ENCODE assay signal across 9 cellular contexts in the genomic region with DNA sequence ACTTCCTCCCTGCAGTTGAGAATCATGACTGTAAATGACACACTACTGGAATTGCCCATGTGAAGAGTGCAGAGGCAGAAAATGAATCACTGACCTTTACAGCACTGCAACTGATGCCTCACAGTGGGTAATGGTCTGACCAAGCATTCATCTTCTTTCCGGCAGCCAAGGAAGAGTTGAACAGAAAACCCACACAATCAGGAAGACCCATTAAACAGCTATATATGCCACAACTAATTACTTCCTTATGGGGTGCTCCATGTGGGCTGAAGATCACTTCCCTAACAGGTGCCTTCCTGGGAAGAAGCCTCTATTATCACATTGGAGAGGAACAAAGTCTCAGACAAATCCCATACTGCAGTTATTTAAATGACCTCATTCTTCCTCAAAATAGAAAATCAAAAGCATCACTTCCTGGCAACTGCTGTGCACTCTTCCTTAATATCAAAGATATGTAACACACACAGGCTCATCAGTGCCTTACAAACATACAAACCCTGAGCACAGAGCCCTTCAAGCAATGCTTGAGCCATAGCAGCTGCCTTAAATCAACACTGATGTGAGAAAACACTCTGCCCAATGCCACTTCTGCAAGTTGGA. TPM values are rescaled to one million over a fixed set of nuclear protein-coding genes. Genes with fewer than 3 reads are reported as not detected.
DNase-seq lines count a peak whose midpoint lies in the region; ATAC-seq, FAIRE-seq and TF ChIP-seq lines count a peak whose summit lies in the region.
"Had no signal": no experiment of that assay in that cellular context is flagged by ENCODE, and none has a peak within 500 bp of the region (broad histone marks: within the 10 kb centered on the region; RNA-seq: fewer than 3 reads in every experiment).

No MANE protein-coding gene starts in this region.

- H3K27ac Mint-ChIP-seq in Calu3 (ENCODE audit: unreplicated experiment) = no peak overlapping the region

- no peaks in the 10 kb centered on the region for H4K20me1 ChIP-seq in GM23248 (ENCODE audit: insufficient read depth)

- peaks cover 29% of the 10 kb centered on the region for H3K4me1 ChIP-seq in GM23248 (ENCODE audit: insufficient read depth)

- H3K4me3 ChIP-seq in GM23248 (no peak overlapping the region), fibroblast of pulmonary artery (replicated peaks; ENCODE audit: low read depth, low read length) (no peak overlapping the region), H7 (ENCODE audit: insufficient read depth, low read depth, low read length) (no peak overlapping the region)
- H3K4me3 ChIP-seq: SK-N-MC had no signal

- no peaks in the 10 kb centered on the region for H3K9me2 ChIP-seq in GM23248 (ENCODE audit: insufficient read depth)

- ATAC-seq in GM21381 (IDR thresholded peaks at IDR 0.05; ENCODE audit: unreplicated experiment) = no peak

- peaks cover 7% of the 10 kb centered on the region for H3K27me3 Mint-ChIP-seq in Calu3 (ENCODE audit: unreplicated experiment)

- DNase-seq in GM12892 (ENCODE audit: insufficient read length) (no peak), GM23248 (peak; percentile 92), NOMO-1 (lab: John Stamatoyannopoulos, UW; ENCODE audit: unreplicated experiment in 2 of 2) (peak; percentile 43 to 76), fibroblast of pulmonary artery (ENCODE audit: low read depth) (peak; percentile 58), D341Med (ENCODE audit: low spot score) (no peak), H7 (no peak), Calu3 (no peak)

- in situ Hi-C loops in GM23248 (cut with MboI) = no loop called here

- H3K27me3 ChIP-seq in GM23248 (replicated peaks; ENCODE audit: insufficient read depth) = no peaks in the 10 kb centered on the region
- H3K27me3 ChIP-seq in H7 (ENCODE audit: control insufficient read depth, insufficient read depth, low read length) = no peaks in the 10 kb centered on the region

- H3K9me3 Mint-ChIP-seq in Calu3 (ENCODE audit: low read depth, unreplicated experiment) = no peaks in the 10 kb centered on the region

- WGBS in GM23248 (ENCODE audit: low coverage in 1 of 2, low lambda C conversion rate in 2 of 2, missing lambda C conversion rate in 2 of 2), 2 experiments = 0 to 5% methylated on average over 1 of the region's 1 CpG

- H3F3A ChIP-seq in GM23248 (ENCODE audit: insufficient read depth) = peaks cover 30% of the 10 kb centered on the region

- H3K4me3 Mint-ChIP-seq in Calu3 (ENCODE audit: low read depth, unreplicated experiment) = no peak overlapping the region

- H3K9ac ChIP-seq in GM23248 = no peak overlapping the region

- FAIRE-seq in GM12892 (lab: Jason Lieb, UNC) = peak; percentile 96

- no TSS peak for BruUV-seq in Calu3 (replicated peaks; lab: Mats Ljungman, UMichigan)

- no peaks in the 10 kb centered on the region for H3K4me1 Mint-ChIP-seq in Calu3 (ENCODE audit: low read depth, unreplicated experiment)

- peak overlapping the region; percentile 57 for H2AFZ ChIP-seq in GM23248

- no peaks in the 10 kb centered on the region for H3K79me2 ChIP-seq in GM23248 (ENCODE audit: insufficient read depth)

- H3K9me3 ChIP-seq in GM23248 (ENCODE audit: low read depth) = no peaks in the 10 kb centered on the region

- TF ChIP-seq CTCF in fibroblast of pulmonary artery (IDR thresholded peaks at IDR 0.05; ENCODE audit: low read length, missing control alignments) (no peak), Calu3 (IDR thresholded peaks at IDR 0.05; ENCODE audit: unreplicated experiment) (no peak)

- intact Hi-C loops in Calu3 (cut with micrococcal nuclease; ENCODE audit: unreplicated experiment) = no loop called here

- no peak for TF ChIP-seq POLR2A in GM12892 (IDR thresholded peaks at IDR 0.05; ENCODE audit: low read depth, low read length)

- no peak overlapping the region for H3K4me2 ChIP-seq in GM23248 (ENCODE audit: unreplicated experiment)

- CTCF ChIA-PET in Calu3 (lab: Charles Lee) = no interaction called here

- H3K27ac ChIP-seq in GM23248 = peak overlapping the region; percentile 85
- H3K27ac ChIP-seq: SK-N-MC had no signal

- no peaks in the 10 kb centered on the region for H3K36me3 Mint-ChIP-seq in Calu3 (ENCODE audit: insufficient read depth, unreplicated experiment)

- H3K36me3 ChIP-seq in GM23248 (ENCODE audit: low read depth) (no peaks in the 10 kb centered on the region), H7 (replicated peaks; ENCODE audit: control insufficient read depth, insufficient read depth, low read length) (no peaks in the 10 kb centered on the region)

RNA-seq across cellular contexts. Expression of gene RUBCNL, which starts 45.8 kb away (rescaled TPM):
- polyA plus RNA-seq in GM12892 (2012; ENCODE audit: missing spikeins) = 15.0 TPM
- 2.1 and 2.7 TPM in 2 replicates for total RNA-seq in GM23248 (2014; rRNA removed; shearing (Covaris generic))
- polyA plus RNA-seq in GM23248 (2016; fragmentation: Nextera tagmentation; extraction: Ambion mirVana) = 1.1 and 1.3 TPM in 2 replicates
- total RNA-seq in H7 (2014; rRNA removed; shearing (Covaris generic)) = 3.2 and 5.6 TPM in 2 replicates
- not detected in 2 replicates for total RNA-seq in Calu3 (2022)

Comparison
In these comparisons a context has a peak if more than half of its experiments do, and no peak if none do; other contexts are left out.
1. DNase-seq: peak in GM23248 (single experiment), NOMO-1 (2 of 2) and fibroblast of pulmonary artery (single experiment); none in GM12892 (single experiment), D341Med (single experiment), H7 (single experiment) and Calu3 (single experiment).